ENCODE assay signal across 1 cellular context in the genomic region with DNA sequence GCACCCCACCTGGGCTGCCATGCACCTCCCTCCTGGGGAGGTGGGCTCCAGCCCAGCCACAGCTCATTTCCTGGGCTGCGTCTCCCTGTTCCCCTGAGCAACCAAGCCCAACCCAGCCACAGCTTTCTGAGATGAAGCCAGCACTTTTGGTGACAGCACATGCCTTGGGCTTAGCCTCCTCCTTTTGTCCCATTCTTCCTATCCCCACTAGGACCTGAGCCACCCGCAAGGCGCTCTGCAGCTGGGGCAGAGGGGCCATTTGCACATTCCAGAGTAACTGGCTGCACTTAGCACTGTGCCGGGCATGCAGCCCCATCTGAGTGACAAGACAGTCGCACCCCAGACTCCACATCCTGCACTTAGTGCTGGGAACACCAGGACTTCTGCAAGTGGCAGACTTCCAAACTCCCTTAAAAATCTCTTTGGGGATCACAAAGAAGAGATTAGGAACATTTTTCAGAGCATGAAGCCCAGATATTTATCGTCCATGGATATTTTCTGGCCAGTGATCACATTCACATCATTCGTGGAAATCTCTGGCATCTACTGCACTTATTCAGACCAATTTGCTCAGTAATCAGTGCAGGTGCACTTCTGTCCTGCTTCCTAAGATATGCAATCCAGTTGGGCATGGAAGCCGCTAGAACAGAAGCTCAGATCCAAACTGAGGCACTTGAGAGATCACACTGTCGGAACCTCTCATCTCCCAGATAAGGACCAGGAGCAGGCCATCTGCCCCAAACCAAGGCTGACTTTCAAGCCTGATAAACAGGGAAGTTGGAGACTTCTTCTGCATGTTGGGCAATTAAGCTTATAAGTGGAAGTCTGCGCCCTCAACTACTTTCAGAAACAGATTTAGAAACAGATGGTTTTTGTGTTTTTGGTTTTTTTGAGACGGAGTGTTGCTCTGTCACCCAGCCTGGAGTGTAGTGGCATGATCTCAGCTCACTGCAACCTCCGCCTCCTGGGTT.
A peak's percentile ranks its signal among the peaks of the same experiment; 100 is the strongest.
TF ChIP-seq lines count a peak whose summit lies in the region.

No MANE protein-coding gene starts in this region.

TF ChIP-seq in HEK293, 187 proteins besides CTCF, POLR2A, EP300 and RAD21 (continued from another document):
- TF ChIP-seq, protein P1, sequence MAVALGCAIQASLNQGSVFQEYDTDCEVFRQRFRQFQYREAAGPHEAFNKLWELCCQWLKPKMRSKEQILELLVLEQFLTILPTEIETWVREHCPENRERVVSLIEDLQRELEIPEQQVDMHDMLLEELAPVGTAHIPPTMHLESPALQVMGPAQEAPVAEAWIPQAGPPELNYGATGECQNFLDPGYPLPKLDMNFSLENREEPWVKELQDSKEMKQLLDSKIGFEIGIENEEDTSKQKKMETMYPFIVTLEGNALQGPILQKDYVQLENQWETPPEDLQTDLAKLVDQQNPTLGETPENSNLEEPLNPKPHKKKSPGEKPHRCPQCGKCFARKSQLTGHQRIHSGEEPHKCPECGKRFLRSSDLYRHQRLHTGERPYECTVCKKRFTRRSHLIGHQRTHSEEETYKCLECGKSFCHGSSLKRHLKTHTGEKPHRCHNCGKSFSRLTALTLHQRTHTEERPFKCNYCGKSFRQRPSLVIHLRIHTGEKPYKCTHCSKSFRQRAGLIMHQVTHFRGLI (tag by site-specific recombination; IDR thresholded peaks at IDR 0.05): peak; percentile 94
- TF ChIP-seq ZNF600 (tag by site-specific recombination; IDR thresholded peaks at IDR 0.05): peak; percentile 61
